ENCODE assay signal across 8 cellular contexts in genomic region chr7:142323706-142324105, GRCh38.
DNase-seq lines count a peak whose midpoint lies in the region; ATAC-seq lines count a peak whose summit lies in the region.

No MANE protein-coding gene starts in this region.

- intact Hi-C loops in aorta (cut with DNase I): no loop called here

- no peaks in the 10 kb centered on the region for H3K36me3 Mint-ChIP-seq in activated naive CD8-positive, alpha-beta T cell treated with anti-CD3 and anti-CD28 coated beads, Interleukin-2, amount 10 ng/mL, durations not matched to agents 7 days and 5 days

- peaks cover 5% of the 10 kb centered on the region for H3K27me3 Mint-ChIP-seq in activated naive CD8-positive, alpha-beta T cell treated with anti-CD3 and anti-CD28 coated beads, Interleukin-2, amount 10 ng/mL, durations not matched to agents 7 days and 5 days

- DNase-seq in stimulated activated naive CD4-positive, alpha-beta T cell (lab: John Stamatoyannopoulos, UW): peak in 5 of 6 experiments; percentile 6 to 39 (median 18)
- DNase-seq in stimulated activated naive CD4-positive, alpha-beta T cell treated with Interleukin-2 at 50 U/mL for 16 hours (lab: John Stamatoyannopoulos, UW): no peak
- peak; percentile 59 for DNase-seq in NT2/D1 (ENCODE audit: low read depth, low spot score)
- peak; percentile 71 for DNase-seq in activated naive CD8-positive, alpha-beta T cell treated with anti-CD3 and anti-CD28 coated beads, Interleukin-2, amount 10 ng/mL, durations not matched to agents 7 days and 5 days
- peak; percentile 67 for DNase-seq in medulla oblongata (ENCODE audit: extremely low spot score)
- DNase-seq in aorta: no peak
- no peak for DNase-seq in GM19240 (ENCODE audit: insufficient read length, low spot score)

- H3K9ac ChIP-seq in NT2/D1 (ENCODE audit: insufficient read length, low read depth): no peak overlapping the region

- H3K36me3 ChIP-seq in NT2/D1 (ENCODE audit: insufficient read depth, insufficient read length, low read length): no peaks in the 10 kb centered on the region
- H3K36me3 ChIP-seq in aorta (ENCODE audit: control insufficient read depth in 1 of 2, insufficient read depth in 2 of 2, low read length in 1 of 2): no peaks in the 10 kb centered on the region

- H3K4me3 ChIP-seq in NT2/D1 (ENCODE audit: insufficient read length, low read depth) (no peak overlapping the region), aorta (ENCODE audit: low read length in 2 of 2) (no peak overlapping the region)

- H3K27ac ChIP-seq in aorta (ENCODE audit: low read depth in 1 of 2, low read length in 2 of 2): no peak overlapping the region

- peak; percentile 75 for ATAC-seq in activated naive CD8-positive, alpha-beta T cell treated with anti-CD3 and anti-CD28 coated beads, Interleukin-2, amount 10 ng/mL, durations not matched to agents 7 days and 5 days (ENCODE audit: low read depth)
- peak; percentile 40 for ATAC-seq in aorta (ENCODE audit: low FRiP score)
- no peak for ATAC-seq in HG02610 (IDR thresholded peaks at IDR 0.05; ENCODE audit: unreplicated experiment)

- peaks cover 13% of the 10 kb centered on the region for H3K4me1 Mint-ChIP-seq in activated naive CD8-positive, alpha-beta T cell treated with anti-CD3 and anti-CD28 coated beads, Interleukin-2, amount 10 ng/mL, durations not matched to agents 7 days and 5 days

- POLR2A ChIA-PET in activated naive CD8-positive, alpha-beta T cell treated with anti-CD3 and anti-CD28 coated beads, Interleukin-2, amount 10 ng/mL, durations not matched to agents 7 days and 5 days (lab: Charles Lee): interaction anchor here (0.8 kb wide), 1 partner anchor 485 kb away, joined by 3 read pairs; no protein-coding TSS in a partner anchor

- H3K9me3 ChIP-seq in NT2/D1 (ENCODE audit: insufficient read depth, low read length): no peaks in the 10 kb centered on the region
- H3K9me3 ChIP-seq in aorta (ENCODE audit: control insufficient read depth, low read length): no peaks in the 10 kb centered on the region

- H3K27ac Mint-ChIP-seq in activated naive CD8-positive, alpha-beta T cell treated with anti-CD3 and anti-CD28 coated beads, Interleukin-2, amount 10 ng/mL, durations not matched to agents 7 days and 5 days: peak overlapping the region; percentile 74

- no peaks in the 10 kb centered on the region for H3K27me3 ChIP-seq in NT2/D1 (ENCODE audit: insufficient read depth, insufficient read length)
- no peaks in the 10 kb centered on the region for H3K27me3 ChIP-seq in aorta (ENCODE audit: control insufficient read depth in 1 of 2, insufficient read depth in 2 of 2, low read length in 1 of 2)

- WGBS in aorta, 2 donors: 35 to 40% methylated on average over 4 of the region's 4 CpGs

- H3K9me3 Mint-ChIP-seq in activated naive CD8-positive, alpha-beta T cell treated with anti-CD3 and anti-CD28 coated beads, Interleukin-2, amount 10 ng/mL, durations not matched to agents 7 days and 5 days: no peaks in the 10 kb centered on the region

- peak overlapping the region; percentile 43 for H3K4me3 Mint-ChIP-seq in activated naive CD8-positive, alpha-beta T cell treated with anti-CD3 and anti-CD28 coated beads, Interleukin-2, amount 10 ng/mL, durations not matched to agents 7 days and 5 days

- H3K4me1 ChIP-seq in NT2/D1 (ENCODE audit: insufficient read depth, insufficient read length): peaks cover 9% of the 10 kb centered on the region
- no peaks in the 10 kb centered on the region for H3K4me1 ChIP-seq in aorta (ENCODE audit: control insufficient read depth in 1 of 2, insufficient read depth in 2 of 2, low read length in 2 of 2)

Comparison
In these comparisons a context has a peak if more than half of its experiments do, and no peak if none do; other contexts are left out.
1. DNase-seq: peak in stimulated activated naive CD4-positive, alpha-beta T cell (5 of 6), NT2/D1 (single experiment), activated naive CD8-positive, alpha-beta T cell treated with anti-CD3 and anti-CD28 coated beads, Interleukin-2, amount 10 ng/mL, durations not matched to agents 7 days and 5 days (single experiment) and medulla oblongata (single experiment); none in stimulated activated naive CD4-positive, alpha-beta T cell treated with Interleukin-2 at 50 U/mL for 16 hours (single experiment), aorta (0 of 2) and GM19240 (single experiment).